ENCODE assay signal across 20 cellular contexts in the genomic region with DNA sequence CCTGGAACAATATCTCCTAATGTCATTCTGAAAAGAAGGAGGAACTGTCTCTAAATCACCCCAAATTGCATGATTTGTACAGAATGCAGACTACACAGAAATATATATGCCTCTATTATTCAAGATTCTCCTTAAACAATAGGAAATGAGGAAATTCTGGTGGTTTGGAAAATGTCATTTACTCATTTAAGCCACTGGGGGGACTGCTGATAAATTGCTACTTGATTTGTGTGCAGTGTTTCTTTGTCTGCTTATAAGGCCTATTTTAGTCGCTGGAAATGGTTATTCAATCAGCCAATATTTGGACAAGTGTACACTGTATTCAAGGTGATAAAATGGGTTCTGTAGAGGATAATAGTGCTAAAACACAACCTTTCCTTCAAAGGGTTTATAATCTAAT.
DNase-seq lines count a peak whose midpoint lies in the region; FAIRE-seq and TF ChIP-seq lines count a peak whose summit lies in the region.
"Had no signal": no experiment of that assay in that cellular context is flagged by ENCODE, and none has a peak within 500 bp of the region (broad histone marks: within the 10 kb centered on the region; RNA-seq: fewer than 3 reads in every experiment).

No MANE protein-coding gene starts in this region.

- TF ChIP-seq CTCF in H9 (conservative IDR thresholded peaks at IDR 0.05) (peak; percentile 55), astrocyte (IDR thresholded peaks at IDR 0.05; ENCODE audit: insufficient read depth, low read depth, low read length) (peak; percentile 12), mesothelial cell of epicardium (IDR thresholded peaks at IDR 0.05; ENCODE audit: unreplicated experiment) (peak; percentile 39)

- no peak overlapping the region for H3K56ac ChIP-seq in H9 (ENCODE audit: insufficient read length, low read depth, low read length)

- H2BK120ac ChIP-seq in H9 (ENCODE audit: low read depth, low read length, poor library complexity, severe bottlenecking), result no peak overlapping the region

- H4K91ac ChIP-seq in H9 (ENCODE audit: insufficient read length, low read depth, low read length), result no peak overlapping the region

- H4K20me1 ChIP-seq in H9 (ENCODE audit: control insufficient read depth, insufficient read depth, insufficient read length) (no peaks in the 10 kb centered on the region), astrocyte (ENCODE audit: insufficient read depth, low read length) (no peaks in the 10 kb centered on the region)

- H3K36me3 Mint-ChIP-seq in H9 (ENCODE audit: insufficient read depth in 1 of 3, low read depth in 3 of 3) (no peaks in the 10 kb centered on the region), astrocyte (ENCODE audit: low read depth, unreplicated experiment) (no peaks in the 10 kb centered on the region), mesothelial cell of epicardium (no peaks in the 10 kb centered on the region)
- H3K36me3 Mint-ChIP-seq: activated CD4-positive, alpha-beta memory T cell treated with anti-CD3 and anti-CD28 coated beads for 36 hours had no signal

- H3K23ac ChIP-seq in H9 (ENCODE audit: insufficient read length, low read depth, low read length), result no peak overlapping the region

- H3K4me3 ChIP-seq in astrocyte (ENCODE audit: insufficient read depth, low read depth, low read length), result no peak overlapping the region
- H3K4me3 ChIP-seq: left lung, right atrium auricular region, thoracic aorta had no signal

- no peak overlapping the region for H4K8ac ChIP-seq in H9 (replicated peaks; ENCODE audit: insufficient read length, low read depth, low read length)

- H3K27ac Mint-ChIP-seq in H9 (peak overlapping the region in 1 of 3 experiments; percentile 44; a peak in 1 of 7 replicates), astrocyte (ENCODE audit: unreplicated experiment) (no peak overlapping the region), mesothelial cell of epicardium (no peak overlapping the region)
- H3K27ac Mint-ChIP-seq: activated CD4-positive, alpha-beta memory T cell treated with anti-CD3 and anti-CD28 coated beads for 36 hours had no signal

- H3K27me3 ChIP-seq in H9 (ENCODE audit: insufficient read depth, low read length) (no peaks in the 10 kb centered on the region), astrocyte (ENCODE audit: insufficient read depth, low read length) (no peaks in the 10 kb centered on the region)
- H3K27me3 ChIP-seq: left lung, right atrium auricular region had no signal

- DNase-seq in COR-L47 (lab: John Stamatoyannopoulos, UW) (peak; percentile 6), H9 (no peak), astrocyte (ENCODE audit: low read depth) (no peak), mesothelial cell of epicardium (ENCODE audit: low spot score in 2 of 2, unreplicated experiment in 2 of 2) (no peak), cerebellar cortex (ENCODE audit: low spot score) (no peak), NCI-H226 (no peak)
- DNase-seq in activated CD4-positive, alpha-beta T cell treated with anti-CD3 and anti-CD28 coated beads, Interleukin-2, amount 50 U/mL, for 48 hours, result no peak
- DNase-seq: activated CD4-positive, alpha-beta memory T cell treated with anti-CD3 and anti-CD28 coated beads for 36 hours; activated naive CD4-positive, alpha-beta T cell; activated T-cell treated with anti-CD3 and anti-CD28 coated beads, Interleukin-2, amount 50 U/mL, for 1 hour; central memory CD4-positive, alpha-beta T cell; left lung; NCI-H1694 treated with DMSO at 0.1 percent for 48 hours; NCI-H510A; occipital lobe; SHP77 treated with DMSO at 0.1 percent for 48 hours had no signal

- H3K27me3 Mint-ChIP-seq in H9 (ENCODE audit: low read depth), result no peaks in the 10 kb centered on the region
- no peaks in the 10 kb centered on the region for H3K27me3 Mint-ChIP-seq in astrocyte (ENCODE audit: low read depth, unreplicated experiment)
- no peaks in the 10 kb centered on the region for H3K27me3 Mint-ChIP-seq in mesothelial cell of epicardium (ENCODE audit: low read depth)
- H3K27me3 Mint-ChIP-seq: activated CD4-positive, alpha-beta memory T cell treated with anti-CD3 and anti-CD28 coated beads for 36 hours had no signal

- H2BK12ac ChIP-seq in H9 (ENCODE audit: insufficient read length, low read depth, low read length), result no peak overlapping the region

- no peak overlapping the region for H2BK20ac ChIP-seq in H9 (ENCODE audit: low read depth, low read length, poor library complexity, severe bottlenecking)

- no peak overlapping the region for H3K4ac ChIP-seq in H9 (ENCODE audit: low read depth, low read length)

- H3K9me3 Mint-ChIP-seq in H9 (no peaks in the 10 kb centered on the region), astrocyte (ENCODE audit: unreplicated experiment) (no peaks in the 10 kb centered on the region), mesothelial cell of epicardium (no peaks in the 10 kb centered on the region)
- H3K9me3 Mint-ChIP-seq: activated CD4-positive, alpha-beta memory T cell treated with anti-CD3 and anti-CD28 coated beads for 36 hours had no signal

- no peak overlapping the region for H3K18ac ChIP-seq in H9 (ENCODE audit: insufficient read length, low read depth, low read length)

- H4K5ac ChIP-seq in H9 (ENCODE audit: insufficient read length, low read depth, low read length), result no peak overlapping the region

- no peak overlapping the region for H3T11ph ChIP-seq in H9 (ENCODE audit: low read length)

- no peak overlapping the region for H3K27ac ChIP-seq in H9 (ENCODE audit: insufficient read length, low read depth, low read length)
- no peak overlapping the region for H3K27ac ChIP-seq in astrocyte (ENCODE audit: low read depth, low read length)
- H3K27ac ChIP-seq: left lung, right atrium auricular region, thoracic aorta had no signal

- H2AK5ac ChIP-seq in H9 (ENCODE audit: insufficient read length, low read length), result no peak overlapping the region

- no peaks in the 10 kb centered on the region for H3K23me2 ChIP-seq in H9 (ENCODE audit: insufficient read length, low read depth, low read length, poor library complexity, severe bottlenecking)

- H2BK15ac ChIP-seq in H9 (ENCODE audit: low read depth, low read length), result no peak overlapping the region

- no peaks in the 10 kb centered on the region for H3K36me3 ChIP-seq in astrocyte (ENCODE audit: insufficient read depth, low read length)
- H3K36me3 ChIP-seq: left lung, right atrium auricular region, thoracic aorta had no signal

- H3K9ac ChIP-seq in H9 (ENCODE audit: extremely low read depth, insufficient read length, low read length) (no peak overlapping the region), astrocyte (ENCODE audit: low read length) (no peak overlapping the region)

- H3K79me2 ChIP-seq in H9 (ENCODE audit: insufficient read depth, low read length), result no peaks in the 10 kb centered on the region
- H3K79me2 ChIP-seq in astrocyte (ENCODE audit: insufficient read depth, low read length), result no peaks in the 10 kb centered on the region

- H3K9me3 ChIP-seq in H9 (ENCODE audit: control insufficient read depth, low read depth, low read length) (no peaks in the 10 kb centered on the region), astrocyte (ENCODE audit: insufficient read depth, low read depth, low read length) (no peaks in the 10 kb centered on the region)
- H3K9me3 ChIP-seq: left lung, right atrium auricular region, thoracic aorta had no signal

- H2BK5ac ChIP-seq in H9 (ENCODE audit: insufficient read length, low read length), result no peak overlapping the region

- H2AFZ ChIP-seq in H9 (ENCODE audit: low read length) (no peak overlapping the region), astrocyte (ENCODE audit: low read depth, low read length) (no peak overlapping the region)

- H3K4me1 ChIP-seq in H9 (ENCODE audit: insufficient read depth, low read length), result peaks cover 5% of the 10 kb centered on the region; the same call in 1 of the 2 replicates
- H3K4me1 ChIP-seq in astrocyte (ENCODE audit: insufficient read depth, low read length), result no peaks in the 10 kb centered on the region
- H3K4me1 ChIP-seq: left lung, right atrium auricular region had no signal

- no CpG with 5 or more reads among the region's 1 CpG for WGBS in H9 (ENCODE audit: extremely low coverage, insufficient read length, low lambda C conversion rate)

- H3K4me1 Mint-ChIP-seq in H9 (peaks cover 20 to 24% of the 10 kb centered on the region in 2 experiments), astrocyte (ENCODE audit: low read depth, unreplicated experiment) (peaks cover 31% of the 10 kb centered on the region), mesothelial cell of epicardium (peaks cover 5% of the 10 kb centered on the region)

- no peaks in the 10 kb centered on the region for H3K79me1 ChIP-seq in H9 (ENCODE audit: insufficient read depth, low read depth, low read length, poor library complexity, severe bottlenecking)

- H3K4me2 ChIP-seq in H9 (ENCODE audit: insufficient read depth, insufficient read length, low read length) (no peak overlapping the region), astrocyte (ENCODE audit: low read length) (no peak overlapping the region)

- FAIRE-seq in astrocyte (lab: Jason Lieb, UNC), result no peak
- FAIRE-seq: H54, HTR-8/SVneo had no signal

- no peak overlapping the region for H3K14ac ChIP-seq in H9 (ENCODE audit: insufficient read depth, low read length)

- no peak overlapping the region for H3K4me3 Mint-ChIP-seq in H9
- no peak overlapping the region for H3K4me3 Mint-ChIP-seq in astrocyte (ENCODE audit: unreplicated experiment)
- no peak overlapping the region for H3K4me3 Mint-ChIP-seq in mesothelial cell of epicardium
- H3K4me3 Mint-ChIP-seq: activated CD4-positive, alpha-beta memory T cell treated with anti-CD3 and anti-CD28 coated beads for 36 hours had no signal
